In genomic region chr3:52463420-52463819, GRCh38 we compare ENCODE assay signal across 24 cellular contexts. TPM values are rescaled to one million over a fixed set of nuclear protein-coding genes. Genes with fewer than 3 reads are reported as not detected.
A peak's percentile ranks its signal among the peaks of the same experiment; 100 is the strongest.
DNase-seq lines count a peak whose midpoint lies in the region; ATAC-seq and TF ChIP-seq lines count a peak whose summit lies in the region.
"Had no signal": no experiment of that assay in that cellular context is flagged by ENCODE, and none has a peak within 500 bp of the region (broad histone marks: within the 10 kb centered on the region; RNA-seq: fewer than 3 reads in every experiment).

No MANE protein-coding gene starts in this region.

- H3K4me3 Mint-ChIP-seq in activated T-helper 17 cell treated with anti-CD3 and anti-CD28 coated beads, Interleukin-2, amount 50 U/mL, for 72 hours = no peak overlapping the region
- H3K4me3 Mint-ChIP-seq in naive thymus-derived CD4-positive, alpha-beta T cell = no peak overlapping the region
- H3K4me3 Mint-ChIP-seq: GM23338, H9, T-cell had no signal

- TF ChIP-seq CTCF in upper lobe of right lung (IDR thresholded peaks at IDR 0.05) = no peak

- H3K27ac Mint-ChIP-seq in activated T-helper 17 cell treated with anti-CD3 and anti-CD28 coated beads, Interleukin-2, amount 50 U/mL, for 72 hours = no peak overlapping the region
- no peak overlapping the region for H3K27ac Mint-ChIP-seq in naive thymus-derived CD4-positive, alpha-beta T cell
- H3K27ac Mint-ChIP-seq: GM23338 had no signal

- H3K4me2 ChIP-seq in BLaER1 treated with 17β-estradiol and CSF1 and Interleukin-3, amounts not matched to agents 10 nM and 100 nM = peak overlapping the region in 6 of 11 experiments; percentile 8 to 45 (median 28); a peak in 7 of 22 replicates
- H3K4me2 ChIP-seq: A549, GM23338 had no signal

- POLR2A ChIA-PET in naive thymus-derived CD4-positive, alpha-beta T cell (lab: Charles Lee) = no interaction called here

- peaks cover 3% of the 10 kb centered on the region for H3K4me1 Mint-ChIP-seq in activated T-helper 17 cell treated with anti-CD3 and anti-CD28 coated beads, Interleukin-2, amount 50 U/mL, for 72 hours
- H3K4me1 Mint-ChIP-seq in naive thymus-derived CD4-positive, alpha-beta T cell = peaks cover 10 to 23% (median 13%) of the 10 kb centered on the region in 7 donors
- H3K4me1 Mint-ChIP-seq: GM23338 had no signal

- peaks cover 28 to 97% (median 61%) of the 10 kb centered on the region in 11 experiments; a peak in 20 of 22 replicates for H4K20me1 ChIP-seq in BLaER1 treated with 17β-estradiol and CSF1 and Interleukin-3, amounts not matched to agents 10 nM and 100 nM

- intact Hi-C loops in naive thymus-derived CD4-positive, alpha-beta T cell (cut with micrococcal nuclease) = no loop called here
- intact Hi-C loops in upper lobe of right lung (cut with DNase I) = no loop called here

- CTCF ChIA-PET in naive thymus-derived CD4-positive, alpha-beta T cell (lab: Charles Lee) = no interaction called here

- H3K36me3 Mint-ChIP-seq in activated T-helper 17 cell treated with anti-CD3 and anti-CD28 coated beads, Interleukin-2, amount 50 U/mL, for 72 hours (ENCODE audit: low read depth) = peaks cover 76% of the 10 kb centered on the region
- peaks cover 0 to 27% (median 6%) of the 10 kb centered on the region in 5 donors for H3K36me3 Mint-ChIP-seq in naive thymus-derived CD4-positive, alpha-beta T cell

- H3K36me3 ChIP-seq in BLaER1 treated with 17β-estradiol and CSF1 and Interleukin-3, amounts not matched to agents 10 nM and 100 nM = peaks cover 86 to 100% (median 97%) of the 10 kb centered on the region in 11 experiments
- peaks cover 6 to 60% (median 12%) of the 10 kb centered on the region in 3 experiments for H3K36me3 ChIP-seq in naive thymus-derived CD4-positive, alpha-beta T cell (ENCODE audit: control insufficient read depth in 2 of 3, insufficient read depth in 3 of 3, low read length in 3 of 3)
- peaks cover 31% of the 10 kb centered on the region for H3K36me3 ChIP-seq in upper lobe of right lung

- H3K9me3 Mint-ChIP-seq in activated T-helper 17 cell treated with anti-CD3 and anti-CD28 coated beads, Interleukin-2, amount 50 U/mL, for 72 hours = no peaks in the 10 kb centered on the region
- no peaks in the 10 kb centered on the region for H3K9me3 Mint-ChIP-seq in naive thymus-derived CD4-positive, alpha-beta T cell
- H3K9me3 Mint-ChIP-seq: GM23338, H9, T-cell had no signal

- no peak overlapping the region for H3K9ac ChIP-seq in BLaER1 treated with 17β-estradiol and CSF1 and Interleukin-3, amounts not matched to agents 10 nM and 100 nM

- no peaks in the 10 kb centered on the region for H3K27me3 Mint-ChIP-seq in activated T-helper 17 cell treated with anti-CD3 and anti-CD28 coated beads, Interleukin-2, amount 50 U/mL, for 72 hours
- no peaks in the 10 kb centered on the region for H3K27me3 Mint-ChIP-seq in naive thymus-derived CD4-positive, alpha-beta T cell
- H3K27me3 Mint-ChIP-seq: T-cell had no signal

- peak; percentile 7 for ATAC-seq in activated T-helper 17 cell treated with anti-CD3 and anti-CD28 coated beads, Interleukin-2, amount 50 U/mL, for 72 hours (replicated peaks)
- peak; percentile 30 for ATAC-seq in naive thymus-derived CD4-positive, alpha-beta T cell
- no peak for ATAC-seq in GM21526 (IDR thresholded peaks at IDR 0.05; ENCODE audit: low FRiP score, unreplicated experiment)
- ATAC-seq in HG03039 (IDR thresholded peaks at IDR 0.05; ENCODE audit: unreplicated experiment) = no peak
- no peak for ATAC-seq in upper lobe of right lung
- ATAC-seq: A549, GM23338, T-cell had no signal

- peaks cover 3 to 89% (median 36%) of the 10 kb centered on the region in 10 experiments; a peak in 19 of 20 replicates for H3K4me1 ChIP-seq in BLaER1 treated with 17β-estradiol and CSF1 and Interleukin-3, amounts not matched to agents 10 nM and 100 nM
- peaks cover 0 to 3% of the 10 kb centered on the region in 2 donors for H3K4me1 ChIP-seq in naive thymus-derived CD4-positive, alpha-beta T cell (ENCODE audit: control insufficient read depth in 2 of 2, insufficient read depth in 2 of 2, low read length in 2 of 2)
- no peaks in the 10 kb centered on the region for H3K4me1 ChIP-seq in upper lobe of right lung
- H3K4me1 ChIP-seq: A549 had no signal

- peak; percentile 43 for DNase-seq in CD1c-positive myeloid dendritic cell (ENCODE audit: extremely low spot score)
- no peak for DNase-seq in naive thymus-derived CD4-positive, alpha-beta T cell
- DNase-seq in activated CD4-positive, alpha-beta T cell treated with anti-CD3 and anti-CD28 coated beads, Interleukin-2, amount 50 U/mL, for 1 hour = no peak
- no peak for DNase-seq in upper lobe of right lung
- DNase-seq: C1 segment of cervical spinal cord, DMS153, H9, KBM-7, MM.1S, NCI-H1092 treated with DMSO at 0.1 percent for 48 hours, NCI-H146, NCI-H2029, NCI-H446, NCI-H524 treated with DMSO at 0.1 percent for 48 hours, NCI-H774, T-cell had no signal

- H3K27me3 ChIP-seq in BLaER1 treated with 17β-estradiol and CSF1 and Interleukin-3, amounts not matched to agents 10 nM and 100 nM = no peaks in the 10 kb centered on the region
- no peaks in the 10 kb centered on the region for H3K27me3 ChIP-seq in naive thymus-derived CD4-positive, alpha-beta T cell (ENCODE audit: control insufficient read depth in 2 of 2, insufficient read depth in 2 of 2, low read length in 2 of 2)
- H3K27me3 ChIP-seq in upper lobe of right lung = no peaks in the 10 kb centered on the region
- H3K27me3 ChIP-seq: SJSA1 had no signal

- H3K9me3 ChIP-seq in BLaER1 treated with 17β-estradiol and CSF1 and Interleukin-3, amounts not matched to agents 10 nM and 100 nM (replicated peaks in 1 of 11) = no peaks in the 10 kb centered on the region
- H3K9me3 ChIP-seq in naive thymus-derived CD4-positive, alpha-beta T cell (ENCODE audit: control insufficient read depth in 2 of 3, low read length in 3 of 3) = no peaks in the 10 kb centered on the region
- H3K9me3 ChIP-seq in upper lobe of right lung = no peaks in the 10 kb centered on the region
- H3K9me3 ChIP-seq: A549, SJSA1 had no signal

- H3K4me3 ChIP-seq in BLaER1 treated with 17β-estradiol and CSF1 and Interleukin-3, amounts not matched to agents 10 nM and 100 nM = no peak overlapping the region
- no peak overlapping the region for H3K4me3 ChIP-seq in naive thymus-derived CD4-positive, alpha-beta T cell (ENCODE audit: low read length)
- no peak overlapping the region for H3K4me3 ChIP-seq in upper lobe of right lung
- H3K4me3 ChIP-seq: A549, GM23338, SJSA1 had no signal

- H3K27ac ChIP-seq in BLaER1 treated with 17β-estradiol and CSF1 and Interleukin-3, amounts not matched to agents 10 nM and 100 nM = peak overlapping the region in 2 of 11 experiments; percentile 9 to 46; a peak in 2 of 22 replicates
- no peak overlapping the region for H3K27ac ChIP-seq in naive thymus-derived CD4-positive, alpha-beta T cell (ENCODE audit: low read depth, low read length)
- H3K27ac ChIP-seq in upper lobe of right lung = no peak overlapping the region
- H3K27ac ChIP-seq: A549, SJSA1 had no signal

RNA-seq across cellular contexts. Expression of gene NISCH, which starts 8.0 kb away (rescaled TPM):
- 100 to 1,000 TPM in 1 of 2 donors, 10 to 100 TPM in 1; 75.2 to 123 TPM for total RNA-seq in activated T-helper 17 cell treated with anti-CD3 and anti-CD28 coated beads, Interleukin-2, amount 50 U/mL, for 72 hours
- total RNA-seq in naive thymus-derived CD4-positive, alpha-beta T cell = 100 to 1,000 TPM in 4 of 5 experiments, 10 to 100 TPM in 1; 86.8 to 210 (median 162) TPM
- 10 to 100 TPM; 21.4 to 35.0 TPM for polyA plus RNA-seq in naive thymus-derived CD4-positive, alpha-beta T cell
- total RNA-seq in upper lobe of right lung = 94.6 TPM

RNA-seq across cellular contexts. Expression of gene TNNC1, which starts 9.6 kb away (rescaled TPM):
- total RNA-seq in activated T-helper 17 cell treated with anti-CD3 and anti-CD28 coated beads, Interleukin-2, amount 50 U/mL, for 72 hours = 1 to 10 TPM; 2.0 to 6.5 TPM
- 1 to 10 TPM; 2.2 to 8.4 (median 6.5) TPM for total RNA-seq in naive thymus-derived CD4-positive, alpha-beta T cell
- 1 to 10 TPM in 1 of 2 donors, under 1 TPM in 1; 0.73 to 1.5 TPM for polyA plus RNA-seq in naive thymus-derived CD4-positive, alpha-beta T cell
- 88.9 TPM for total RNA-seq in upper lobe of right lung

RNA-seq across cellular contexts. Expression of gene SEMA3G, which starts 18.5 kb away (rescaled TPM):
- under 1 TPM; 0.08 to 0.82 TPM for total RNA-seq in activated T-helper 17 cell treated with anti-CD3 and anti-CD28 coated beads, Interleukin-2, amount 50 U/mL, for 72 hours
- under 1 TPM in 2 of 5 experiments, not detected in 3; 0.10 to 0.24 TPM for total RNA-seq in naive thymus-derived CD4-positive, alpha-beta T cell
- not detected for polyA plus RNA-seq in naive thymus-derived CD4-positive, alpha-beta T cell
- total RNA-seq in upper lobe of right lung = 27.6 TPM

RNA-seq across cellular contexts. Expression of gene STAB1, which starts 31.7 kb away (rescaled TPM):
- total RNA-seq in activated T-helper 17 cell treated with anti-CD3 and anti-CD28 coated beads, Interleukin-2, amount 50 U/mL, for 72 hours = under 1 TPM; 0.19 to 0.26 TPM
- total RNA-seq in naive thymus-derived CD4-positive, alpha-beta T cell = 100 to 1,000 TPM in 1 of 5 experiments, 10 to 100 TPM in 3, under 1 TPM in 1; 0.27 to 122 (median 26.1) TPM
- not detected for polyA plus RNA-seq in naive thymus-derived CD4-positive, alpha-beta T cell
- 152 TPM for total RNA-seq in upper lobe of right lung
- total RNA-seq: G401, SJSA1 had no signal
- polyA plus RNA-seq: A549 had no signal

RNA-seq across cellular contexts. Expression of gene PHF7, which starts 53.0 kb away (rescaled TPM):
- total RNA-seq in activated T-helper 17 cell treated with anti-CD3 and anti-CD28 coated beads, Interleukin-2, amount 50 U/mL, for 72 hours = 10 to 100 TPM; 16.7 to 22.5 TPM
- total RNA-seq in naive thymus-derived CD4-positive, alpha-beta T cell = 10 to 100 TPM; 13.7 to 18.7 (median 15.5) TPM
- 1 to 10 TPM; 7.6 to 8.9 TPM for polyA plus RNA-seq in naive thymus-derived CD4-positive, alpha-beta T cell
- 6.8 TPM for total RNA-seq in upper lobe of right lung

Comparison
In these comparisons a context has a peak if more than half of its experiments do, and no peak if none do; other contexts are left out.
1. ATAC-seq: peak in activated T-helper 17 cell treated with anti-CD3 and anti-CD28 coated beads, Interleukin-2, amount 50 U/mL, for 72 hours (single experiment) and naive thymus-derived CD4-positive, alpha-beta T cell (single experiment); none in GM21526 (single experiment), HG03039 (single experiment) and upper lobe of right lung (single experiment).
2. RNA of gene SEMA3G, which starts 18.5 kb away (total RNA-seq): 27.6 TPM in upper lobe of right lung (single experiment); 0.08 to 0.82 TPM in activated T-helper 17 cell treated with anti-CD3 and anti-CD28 coated beads, Interleukin-2, amount 50 U/mL, for 72 hours and 0.10 to 0.24 TPM in naive thymus-derived CD4-positive, alpha-beta T cell; every median in the first group is over 10 times any median in the second.